Comparison of ENCODE assay signal across 12 cellular contexts in genomic region chr3:187403768-187404270, GRCh38. TPM values are rescaled to one million over a fixed set of nuclear protein-coding genes. Genes with fewer than 3 reads are reported as not detected.
DNase-seq lines count a peak whose midpoint lies in the region; ATAC-seq and TF ChIP-seq lines count a peak whose summit lies in the region.
"Had no signal": no experiment of that assay in that cellular context is flagged by ENCODE, and none has a peak within 500 bp of the region (broad histone marks: within the 10 kb centered on the region; RNA-seq: fewer than 3 reads in every experiment).

No MANE protein-coding gene starts in this region.

- no peaks in the 10 kb centered on the region for H3K27me3 Mint-ChIP-seq in mesothelial cell of epicardium (ENCODE audit: low read depth)
- peaks cover 31 to 73% of the 10 kb centered on the region in 2 donors for H3K27me3 Mint-ChIP-seq in natural killer cell treated with Interleukin-12 subunit alpha and Interleukin-12 subunit beta and Interleukin-15 and Interleukin-18, amount 100 ng/mL, for 72 hours

- DNase-seq in AG08396 (ENCODE audit: low spot score) (peak; percentile 82), LNCaP clone FGC (ENCODE audit: low read depth) (peak; percentile 35), choroid plexus epithelial cell (ENCODE audit: low read depth) (peak; percentile 99), mesothelial cell of epicardium (ENCODE audit: low spot score in 2 of 2, unreplicated experiment in 2 of 2) (no peak), NCI-H1105 treated with DMSO at 0.1 percent for 48 hours (lab: John Stamatoyannopoulos, UW) (no peak), HuH-7.5 (ENCODE audit: low spot score) (no peak)
- DNase-seq in natural killer cell treated with Interleukin-12 subunit alpha and Interleukin-12 subunit beta and Interleukin-15 and Interleukin-18, amount 100 ng/mL, for 72 hours (ENCODE audit: low spot score): no peak
- DNase-seq: CD8-positive, alpha-beta memory T cell; stimulated activated naive CD4-positive, alpha-beta T cell treated with Interleukin-2 at 50 U/mL for 16 hours had no signal

- H3K27ac Mint-ChIP-seq in mesothelial cell of epicardium: peak overlapping the region; percentile 77
- no peak overlapping the region for H3K27ac Mint-ChIP-seq in natural killer cell treated with Interleukin-12 subunit alpha and Interleukin-12 subunit beta and Interleukin-15 and Interleukin-18, amount 100 ng/mL, for 72 hours
- H3K27ac Mint-ChIP-seq: activated naive CD4-positive, alpha-beta T cell treated with anti-CD3 and anti-CD28 coated beads, Interleukin-2, amount 50 U/mL, for 24 hours; CD8-positive, alpha-beta memory T cell; WTC11 had no signal

- TF ChIP-seq CTCF in LNCaP clone FGC (IDR thresholded peaks at IDR 0.05; ENCODE audit: control insufficient read depth, extremely low read depth, insufficient read depth) (no peak), choroid plexus epithelial cell (conservative IDR thresholded peaks at IDR 0.05; ENCODE audit: low read depth, low read length) (no peak), mesothelial cell of epicardium (IDR thresholded peaks at IDR 0.05; ENCODE audit: unreplicated experiment) (no peak)

- ATAC-seq in GM19463 (IDR thresholded peaks at IDR 0.05; ENCODE audit: unreplicated experiment): no peak
- no peak for ATAC-seq in natural killer cell treated with Interleukin-12 subunit alpha and Interleukin-12 subunit beta and Interleukin-15 and Interleukin-18, amount 100 ng/mL, for 72 hours
- ATAC-seq: WTC11 had no signal

- no peaks in the 10 kb centered on the region for H3K36me3 Mint-ChIP-seq in mesothelial cell of epicardium
- no peaks in the 10 kb centered on the region for H3K36me3 Mint-ChIP-seq in natural killer cell treated with Interleukin-12 subunit alpha and Interleukin-12 subunit beta and Interleukin-15 and Interleukin-18, amount 100 ng/mL, for 72 hours
- H3K36me3 Mint-ChIP-seq: activated naive CD4-positive, alpha-beta T cell treated with anti-CD3 and anti-CD28 coated beads, Interleukin-2, amount 50 U/mL, for 24 hours; CD8-positive, alpha-beta memory T cell; WTC11 had no signal

- H3K4me3 Mint-ChIP-seq in mesothelial cell of epicardium: no peak overlapping the region
- H3K4me3 Mint-ChIP-seq in natural killer cell treated with Interleukin-12 subunit alpha and Interleukin-12 subunit beta and Interleukin-15 and Interleukin-18, amount 100 ng/mL, for 72 hours: no peak overlapping the region
- H3K4me3 Mint-ChIP-seq: activated naive CD4-positive, alpha-beta T cell treated with anti-CD3 and anti-CD28 coated beads, Interleukin-2, amount 50 U/mL, for 24 hours; CD8-positive, alpha-beta memory T cell; WTC11 had no signal

- H3K4me1 Mint-ChIP-seq in mesothelial cell of epicardium: peaks cover 8% of the 10 kb centered on the region
- no peaks in the 10 kb centered on the region for H3K4me1 Mint-ChIP-seq in natural killer cell treated with Interleukin-12 subunit alpha and Interleukin-12 subunit beta and Interleukin-15 and Interleukin-18, amount 100 ng/mL, for 72 hours (ENCODE audit: low read depth in 2 of 2)
- H3K4me1 Mint-ChIP-seq: activated naive CD4-positive, alpha-beta T cell treated with anti-CD3 and anti-CD28 coated beads, Interleukin-2, amount 50 U/mL, for 24 hours; CD8-positive, alpha-beta memory T cell had no signal

- H3K4me3 ChIP-seq in LNCaP clone FGC (ENCODE audit: low read depth, low read length) (no peak overlapping the region), choroid plexus epithelial cell (ENCODE audit: low read depth, low read length) (no peak overlapping the region)

- peaks cover 4% of the 10 kb centered on the region for H3K9me3 Mint-ChIP-seq in mesothelial cell of epicardium
- H3K9me3 Mint-ChIP-seq in natural killer cell treated with Interleukin-12 subunit alpha and Interleukin-12 subunit beta and Interleukin-15 and Interleukin-18, amount 100 ng/mL, for 72 hours: no peaks in the 10 kb centered on the region
- H3K9me3 Mint-ChIP-seq: activated naive CD4-positive, alpha-beta T cell treated with anti-CD3 and anti-CD28 coated beads, Interleukin-2, amount 50 U/mL, for 24 hours had no signal

RNA-seq across cellular contexts. Expression of gene RTP4, which starts 35.6 kb away (rescaled TPM):
- total RNA-seq in mesothelial cell of epicardium: 0.75 to 1.1 TPM (median 0.83 TPM) in 3 replicates
- 1 to 10 TPM; 3.8 to 6.7 TPM for total RNA-seq in natural killer cell treated with Interleukin-12 subunit alpha and Interleukin-12 subunit beta and Interleukin-15 and Interleukin-18, amount 100 ng/mL, for 72 hours
- total RNA-seq: WTC11 had no signal

Comparison
In these comparisons a context has a peak if more than half of its experiments do, and no peak if none do; other contexts are left out.
1. DNase-seq: peak in AG08396 (single experiment), LNCaP clone FGC (single experiment) and choroid plexus epithelial cell (single experiment); none in mesothelial cell of epicardium (0 of 2), NCI-H1105 treated with DMSO at 0.1 percent for 48 hours (single experiment), HuH-7.5 (single experiment) and natural killer cell treated with Interleukin-12 subunit alpha and Interleukin-12 subunit beta and Interleukin-15 and Interleukin-18, amount 100 ng/mL, for 72 hours (single experiment).